ENCODE assay signal across 13 cellular contexts in the genomic region with DNA sequence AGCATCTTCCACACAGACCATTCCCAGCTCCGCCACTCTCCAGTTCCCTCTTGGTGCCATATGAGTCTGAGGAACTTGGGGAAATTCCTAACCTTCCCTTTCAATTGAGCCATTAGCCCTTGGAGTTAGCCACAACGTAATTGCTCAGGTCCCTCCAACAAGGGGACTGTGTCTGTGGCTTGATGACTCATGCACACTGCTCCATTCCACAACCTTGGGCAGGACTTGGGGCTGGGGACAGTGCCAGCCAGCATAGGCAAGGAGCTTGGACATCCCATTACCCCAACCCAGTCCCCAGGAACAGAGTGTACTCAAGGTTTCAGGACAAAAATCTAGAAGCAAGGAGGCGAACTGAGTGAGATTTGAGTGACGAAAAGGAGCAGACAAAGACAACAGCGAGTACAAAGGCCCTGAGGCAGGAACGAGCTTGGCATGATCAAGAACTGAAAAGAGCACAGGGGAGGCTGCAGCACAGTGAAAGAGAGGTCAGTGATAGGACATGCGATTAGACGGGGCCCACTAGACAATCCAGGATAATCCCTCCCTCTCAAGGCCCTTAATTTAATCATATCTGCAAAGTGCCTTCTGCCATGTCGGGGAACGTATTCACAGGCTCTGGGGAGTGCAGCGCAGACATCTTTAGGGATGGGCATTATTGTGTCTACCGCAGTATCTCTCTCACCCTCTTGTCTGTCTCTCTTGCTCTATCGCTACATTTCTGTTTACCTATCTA. TPM values are rescaled to one million over a fixed set of nuclear protein-coding genes. Genes with fewer than 3 reads are reported as not detected.
DNase-seq lines count a peak whose midpoint lies in the region; ATAC-seq, FAIRE-seq and TF ChIP-seq lines count a peak whose summit lies in the region.
"Had no signal": no experiment of that assay in that cellular context is flagged by ENCODE, and none has a peak within 500 bp of the region (broad histone marks: within the 10 kb centered on the region; RNA-seq: fewer than 3 reads in every experiment).

No MANE protein-coding gene starts in this region.

- peaks cover 20% of the 10 kb centered on the region for H3K79me2 ChIP-seq in hepatocyte

- H3K4me1 Mint-ChIP-seq in stimulated activated naive CD8-positive, alpha-beta T cell treated with anti-CD3 and anti-CD28 coated beads, Interleukin-15, Interleukin-2, amounts not matched to agents 100 ng/mL and 50 ng/mL, for 24 hours (ENCODE audit: low read depth) = peaks cover 41% of the 10 kb centered on the region

- TF ChIP-seq CTCF in hepatocyte (IDR thresholded peaks at IDR 0.05; ENCODE audit: poor library complexity) = no peak

- no peaks in the 10 kb centered on the region for H3K27me3 ChIP-seq in hepatocyte

- peaks cover 46% of the 10 kb centered on the region for H3K4me1 ChIP-seq in hepatocyte (ENCODE audit: insufficient read depth)

- H3K4me2 ChIP-seq in hepatocyte = no peak overlapping the region

- H3K9me3 ChIP-seq in hepatocyte (ENCODE audit: low read depth) = no peaks in the 10 kb centered on the region

- H3K36me3 Mint-ChIP-seq in stimulated activated naive CD8-positive, alpha-beta T cell treated with anti-CD3 and anti-CD28 coated beads, Interleukin-15, Interleukin-2, amounts not matched to agents 100 ng/mL and 50 ng/mL, for 24 hours (ENCODE audit: low read depth) = no peaks in the 10 kb centered on the region
- H3K36me3 Mint-ChIP-seq: activated CD8-positive, alpha-beta memory T cell treated with anti-CD3 and anti-CD28 coated beads, Interleukin-2, amount 10 ng/mL, durations not matched to agents 7 days and 5 days had no signal

- peak overlapping the region; percentile 2 for H3K27ac Mint-ChIP-seq in stimulated activated naive CD8-positive, alpha-beta T cell treated with anti-CD3 and anti-CD28 coated beads, Interleukin-15, Interleukin-2, amounts not matched to agents 100 ng/mL and 50 ng/mL, for 24 hours
- H3K27ac Mint-ChIP-seq: activated CD8-positive, alpha-beta memory T cell treated with anti-CD3 and anti-CD28 coated beads, Interleukin-2, amount 10 ng/mL, durations not matched to agents 7 days and 5 days had no signal

- no peaks in the 10 kb centered on the region for H3K36me3 ChIP-seq in hepatocyte (replicated peaks; ENCODE audit: insufficient read depth, low read depth)

- no peaks in the 10 kb centered on the region for H4K20me1 ChIP-seq in hepatocyte (ENCODE audit: insufficient read depth, poor library complexity, severe bottlenecking)

- no peaks in the 10 kb centered on the region for H3K9me2 ChIP-seq in hepatocyte (replicated peaks; ENCODE audit: insufficient read depth)

- no peaks in the 10 kb centered on the region for H3K9me3 Mint-ChIP-seq in stimulated activated naive CD8-positive, alpha-beta T cell treated with anti-CD3 and anti-CD28 coated beads, Interleukin-15, Interleukin-2, amounts not matched to agents 100 ng/mL and 50 ng/mL, for 24 hours

- WGBS in hepatocyte (ENCODE audit: low lambda C conversion rate, missing lambda C conversion rate) = 83% methylated on average over 13 of the region's 13 CpGs

- no peak for FAIRE-seq in urothelium cell line (lab: Jason Lieb, UNC)
- FAIRE-seq: GM12878 had no signal

- H2AFZ ChIP-seq in hepatocyte = no peak overlapping the region

- H3K4me3 Mint-ChIP-seq in stimulated activated naive CD8-positive, alpha-beta T cell treated with anti-CD3 and anti-CD28 coated beads, Interleukin-15, Interleukin-2, amounts not matched to agents 100 ng/mL and 50 ng/mL, for 24 hours = no peak overlapping the region
- H3K4me3 Mint-ChIP-seq: activated CD8-positive, alpha-beta memory T cell treated with anti-CD3 and anti-CD28 coated beads, Interleukin-2, amount 10 ng/mL, durations not matched to agents 7 days and 5 days had no signal

- H3K27me3 Mint-ChIP-seq in stimulated activated naive CD8-positive, alpha-beta T cell treated with anti-CD3 and anti-CD28 coated beads, Interleukin-15, Interleukin-2, amounts not matched to agents 100 ng/mL and 50 ng/mL, for 24 hours = no peaks in the 10 kb centered on the region
- H3K27me3 Mint-ChIP-seq: activated CD8-positive, alpha-beta memory T cell treated with anti-CD3 and anti-CD28 coated beads, Interleukin-2, amount 10 ng/mL, durations not matched to agents 7 days and 5 days had no signal

- no peak overlapping the region for H3K4me3 ChIP-seq in hepatocyte
- H3K4me3 ChIP-seq: GM12878 had no signal

- H3K27ac ChIP-seq in hepatocyte = peak overlapping the region; percentile 70

- DNase-seq in stimulated activated naive CD8-positive, alpha-beta T cell treated with anti-CD3 and anti-CD28 coated beads, Interleukin-15, Interleukin-2, amounts not matched to agents 100 U/mL and 50 U/mL, for 24 hours = no peak
- DNase-seq in SW480 (ENCODE audit: low spot score) = peak; percentile 96
- DNase-seq in hepatocyte (ENCODE audit: low spot score) = peak; percentile 42
- peak; percentile 64 for DNase-seq in urothelium cell line (ENCODE audit: low spot score)
- no peak for DNase-seq in amniotic stem cell (lab: John Stamatoyannopoulos, UW)
- DNase-seq in cerebellar cortex (ENCODE audit: low spot score) = no peak
- DNase-seq: activated CD8-positive, alpha-beta memory T cell treated with anti-CD3 and anti-CD28 coated beads, Interleukin-2, amount 10 ng/mL, durations not matched to agents 7 days and 5 days; AML-193; cerebellar nuclear complex; NCI-H2029 treated with DMSO at 0.1 percent for 48 hours had no signal

- ATAC-seq in stimulated activated naive CD8-positive, alpha-beta T cell treated with anti-CD3 and anti-CD28 coated beads, Interleukin-15, Interleukin-2, amounts not matched to agents 100 U/mL and 50 U/mL, for 24 hours = no peak
- no peak for ATAC-seq in HG03521 (IDR thresholded peaks at IDR 0.05; ENCODE audit: unreplicated experiment)
- ATAC-seq: activated CD8-positive, alpha-beta memory T cell treated with anti-CD3 and anti-CD28 coated beads, Interleukin-2, amount 10 ng/mL, durations not matched to agents 7 days and 5 days; GM12878 had no signal

RNA-seq across cellular contexts. Expression of a gene that starts 16.0 kb away (rescaled TPM):
- total RNA-seq in hepatocyte = 35.4 and 36.1 TPM in 2 replicates
- polyA plus RNA-seq in hepatocyte = 14.9 and 15.2 TPM in 2 replicates

Comparison
In these comparisons a context has a peak if more than half of its experiments do, and no peak if none do; other contexts are left out.
1. DNase-seq: peak in SW480 (single experiment), hepatocyte (single experiment) and urothelium cell line (single experiment); none in stimulated activated naive CD8-positive, alpha-beta T cell treated with anti-CD3 and anti-CD28 coated beads, Interleukin-15, Interleukin-2, amounts not matched to agents 100 U/mL and 50 U/mL, for 24 hours (single experiment), amniotic stem cell (single experiment) and cerebellar cortex (single experiment).